In genomic region chr2:234212534-234212933, GRCh38 we compare ENCODE assay signal across 18 cellular contexts.
A peak's percentile ranks its signal among the peaks of the same experiment; 100 is the strongest.
DNase-seq lines count a peak whose midpoint lies in the region; ATAC-seq, FAIRE-seq and TF ChIP-seq lines count a peak whose summit lies in the region.
"Had no signal": no experiment of that assay in that cellular context is flagged by ENCODE, and none has a peak within 500 bp of the region (broad histone marks: within the 10 kb centered on the region; RNA-seq: fewer than 3 reads in every experiment).

No MANE protein-coding gene starts in this region.

- H3K9me3 ChIP-seq in right atrium auricular region (no peaks in the 10 kb centered on the region), SJCRH30 (replicated peaks) (no peaks in the 10 kb centered on the region), kidney (ENCODE audit: control insufficient read depth in 1 of 2, low read length in 2 of 2) (no peaks in the 10 kb centered on the region), spleen (peaks cover 0 to 1% (median 0%) of the 10 kb centered on the region in 8 donors)

- ATAC-seq in Right ventricle myocardium superior (ENCODE audit: poor library complexity) (peak; percentile 34), GM19452 (IDR thresholded peaks at IDR 0.05; ENCODE audit: unreplicated experiment) (no peak)
- ATAC-seq: CD8-positive, alpha-beta T cell had no signal

- no peak for DNase-seq in Right ventricle myocardium superior
- DNase-seq in right atrium auricular region (ENCODE audit: low spot score) = no peak
- peak; percentile 19 to 40 for DNase-seq in SJCRH30
- peak; percentile 75 for DNase-seq in kidney
- DNase-seq in spleen = no peak
- no peak for DNase-seq in T1000 (lab: John Stamatoyannopoulos, UW)
- DNase-seq in COLO668 (lab: John Stamatoyannopoulos, UW; ENCODE audit: unreplicated experiment) = no peak
- DNase-seq: CD8-positive, alpha-beta T cell; HFFc6; KBM-7; NCI-H1092 treated with DMSO at 0.1 percent for 48 hours; NCI-H187 treated with DMSO at 0.1 percent for 48 hours; NCI-H2171; NCI-H510A; OCI-M1 had no signal

- no peak for FAIRE-seq in kidney (lab: Jason Lieb, UNC)

- peaks cover 0 to 9% of the 10 kb centered on the region in 2 donors for H3K4me1 ChIP-seq in right atrium auricular region
- peaks cover 7% of the 10 kb centered on the region for H3K4me1 ChIP-seq in SJCRH30
- H3K4me1 ChIP-seq in kidney (ENCODE audit: control insufficient read depth in 1 of 2, insufficient read depth in 1 of 2, low read depth in 1 of 2, low read length in 2 of 2) = no peaks in the 10 kb centered on the region
- peaks cover 0 to 9% (median 2%) of the 10 kb centered on the region in 6 donors for H3K4me1 ChIP-seq in spleen

- H3K9ac ChIP-seq in kidney (ENCODE audit: low read length in 2 of 2) = no peak overlapping the region

- H3K4me3 ChIP-seq in right atrium auricular region = no peak overlapping the region
- H3K4me3 ChIP-seq in SJCRH30 = no peak overlapping the region
- H3K4me3 ChIP-seq in kidney (ENCODE audit: low read length in 2 of 2) = no peak overlapping the region
- no peak overlapping the region for H3K4me3 ChIP-seq in spleen

- TF ChIP-seq CTCF in right atrium auricular region (IDR thresholded peaks at IDR 0.05) = no peak
- TF ChIP-seq CTCF in kidney (IDR thresholded peaks at IDR 0.05; ENCODE audit: borderline replicate concordance, extremely low read depth, insufficient read depth) = no peak
- TF ChIP-seq CTCF in spleen (IDR thresholded peaks at IDR 0.05 in 8 of 11, conservative IDR thresholded peaks at IDR 0.05 in 3 of 11) = no peak

- no peak for TF ChIP-seq POLR2A in spleen (IDR thresholded peaks at IDR 0.05)

- H3K36me3 ChIP-seq in right atrium auricular region (no peaks in the 10 kb centered on the region), SJCRH30 (no peaks in the 10 kb centered on the region), kidney (ENCODE audit: control insufficient read depth in 1 of 2, insufficient read depth in 2 of 2, low read length in 2 of 2) (no peaks in the 10 kb centered on the region), spleen (no peaks in the 10 kb centered on the region)

- WGBS in spleen, 5 donors = 75 to 82% (median 76%) methylated on average over 8 of the region's 8 CpGs

- H3K27me3 ChIP-seq in right atrium auricular region (no peaks in the 10 kb centered on the region), SJCRH30 (no peaks in the 10 kb centered on the region), spleen (replicated peaks in 1 of 7) (peaks cover 0 to 11% (median 0%) of the 10 kb centered on the region in 7 donors)

- H3K27ac ChIP-seq in right atrium auricular region (no peak overlapping the region), SJCRH30 (no peak overlapping the region), kidney (ENCODE audit: low read depth in 2 of 2, low read length in 2 of 2) (no peak overlapping the region), spleen (peak overlapping the region in 5 of 8 donors; percentile 46 to 66 (median 59))
- H3K27ac ChIP-seq: RWPE1, SK-N-MC had no signal

- intact Hi-C loops in Right ventricle myocardium superior (cut with DNase I) (no loop called here), kidney (cut with DNase I) (no loop called here), spleen (cut with DNase I; ENCODE audit: low total_unique reads) (no loop called here)

Comparison
In these comparisons a context has a peak if more than half of its experiments do, and no peak if none do; other contexts are left out.
1. DNase-seq: peak in SJCRH30 (2 of 2) and kidney (single experiment); none in Right ventricle myocardium superior (single experiment), right atrium auricular region (single experiment), spleen (single experiment), T1000 (single experiment) and COLO668 (single experiment).
2. H3K27ac ChIP-seq: peak in spleen (5 of 8); none in right atrium auricular region (0 of 2), SJCRH30 (single experiment) and kidney (0 of 2).